11 cellular contexts compared by ENCODE assay signal in the genomic region with DNA sequence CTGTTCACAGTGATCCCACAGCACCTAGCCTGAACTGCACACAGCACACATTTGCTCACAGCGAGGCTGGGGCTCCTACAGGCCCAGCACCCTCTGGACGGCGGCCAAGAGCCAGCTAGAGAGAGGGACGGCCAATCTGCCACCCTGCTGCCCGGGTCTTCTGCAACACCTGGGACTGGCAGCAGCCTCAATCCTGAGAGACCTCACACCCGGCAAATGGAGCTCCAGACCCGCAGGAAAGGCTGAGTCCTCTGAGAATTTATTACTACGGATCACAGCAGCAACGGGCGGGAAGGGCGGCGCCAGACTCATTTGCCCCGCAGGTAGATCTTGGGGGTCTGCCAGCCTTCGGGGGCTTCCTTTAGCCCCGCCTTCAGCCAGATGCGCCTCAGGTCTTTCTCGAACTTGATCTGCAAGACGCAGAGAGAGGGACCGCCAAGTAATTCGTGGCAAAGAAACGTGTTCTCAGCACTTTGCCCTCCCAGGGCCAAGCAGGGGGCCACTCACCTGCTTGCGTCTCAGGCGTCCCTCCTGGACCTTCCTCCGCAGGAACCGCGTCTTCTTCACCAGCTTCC. TPM values are rescaled to one million over a fixed set of nuclear protein-coding genes. Genes with fewer than 3 reads are reported as not detected.
DNase-seq lines count a peak whose midpoint lies in the region; ATAC-seq and TF ChIP-seq lines count a peak whose summit lies in the region.
"Had no signal": no experiment of that assay in that cellular context is flagged by ENCODE, and none has a peak within 500 bp of the region (broad histone marks: within the 10 kb centered on the region; RNA-seq: fewer than 3 reads in every experiment).

No MANE protein-coding gene starts in this region.

- no peak for ATAC-seq in SK-N-SH treated with all-trans-retinoic acid at 6 μM for 48 hours
- no peak for ATAC-seq in activated naive CD4-positive, alpha-beta T cell treated with anti-CD3 and anti-CD28 coated beads, Interleukin-2, amount 50 U/mL, for 72 hours
- ATAC-seq in stimulated activated memory B cell treated with anti-CD40 and anti-IgM and Interleukin-4, amounts not matched to agents 10 μg/mL and 1 μg/mL and 100 μg/mL, for 72 hours = no peak
- no peak for ATAC-seq in HG03175 (IDR thresholded peaks at IDR 0.05; ENCODE audit: unreplicated experiment)
- no peak for ATAC-seq in HG02870 (IDR thresholded peaks at IDR 0.05; ENCODE audit: unreplicated experiment)

- H3K9me2 ChIP-seq in SK-N-SH = no peaks in the 10 kb centered on the region

- CTCF ChIA-PET in SK-N-SH (lab: Yijun Ruan, JAX) = interaction anchor here (1.6 to 5.9 kb wide), 3 partner anchors 22 to 82 kb away, joined by 4 to 34 read pairs (median 8); no protein-coding TSS in a partner anchor

- H3K4me2 ChIP-seq in SK-N-SH = peak overlapping the region; percentile 86

- peaks cover 0 to 12% of the 10 kb centered on the region in 2 donors for H3K36me3 Mint-ChIP-seq in activated naive CD4-positive, alpha-beta T cell treated with anti-CD3 and anti-CD28 coated beads, Interleukin-2, amount 50 U/mL, for 72 hours
- peaks cover 6% of the 10 kb centered on the region for H3K36me3 Mint-ChIP-seq in stimulated activated memory B cell treated with anti-CD40 and anti-IgM and Interleukin-4, amounts not matched to agents 10 μg/mL and 1 μg/mL and 100 μg/mL, for 72 hours

- H3K36me3 ChIP-seq in SK-N-SH (replicated peaks in 1 of 2; ENCODE audit: control insufficient read depth in 1 of 2, insufficient read depth in 2 of 2, low read length in 1 of 2) = peaks cover 0 to 8% of the 10 kb centered on the region in 2 experiments
- H3K36me3 ChIP-seq in iPS-15b (ENCODE audit: control insufficient read depth, insufficient read depth, low read length) = peaks cover 12% of the 10 kb centered on the region

- H3K27me3 Mint-ChIP-seq in stimulated activated memory B cell treated with anti-CD40 and anti-IgM and Interleukin-4, amounts not matched to agents 10 μg/mL and 1 μg/mL and 100 μg/mL, for 72 hours = no peaks in the 10 kb centered on the region

- H3K9me3 ChIP-seq in SK-N-SH (no peaks in the 10 kb centered on the region), iPS-15b (ENCODE audit: control insufficient read depth, insufficient read depth, low read length) (no peaks in the 10 kb centered on the region)

- peaks cover 0 to 29% of the 10 kb centered on the region in 2 experiments; a peak in 1 of 4 replicates for H3K4me1 ChIP-seq in SK-N-SH (ENCODE audit: control insufficient read depth in 1 of 2, insufficient read depth in 2 of 2, low read depth in 1 of 2, low read length in 1 of 2)
- peaks cover 3% of the 10 kb centered on the region for H3K4me1 ChIP-seq in iPS-15b (ENCODE audit: control insufficient read depth, insufficient read depth, low read length)

- H3F3A ChIP-seq in SK-N-SH (replicated peaks; ENCODE audit: insufficient read depth) = peaks cover 13% of the 10 kb centered on the region

- TF ChIP-seq RAD21 in SK-N-SH (IDR thresholded peaks at IDR 0.05; ENCODE audit: low read length) = no peak

- POLR2A ChIA-PET in SK-N-SH (lab: Yijun Ruan, JAX) = no interaction called here

- H3K9ac ChIP-seq in SK-N-SH (peak overlapping the region; percentile 89; the same call in 1 of the 2 replicates), iPS-15b (ENCODE audit: low read depth, low read length) (no peak overlapping the region)

- peaks cover 30% of the 10 kb centered on the region for H3K4me1 Mint-ChIP-seq in stimulated activated memory B cell treated with anti-CD40 and anti-IgM and Interleukin-4, amounts not matched to agents 10 μg/mL and 1 μg/mL and 100 μg/mL, for 72 hours

- no peaks in the 10 kb centered on the region for H4K20me1 ChIP-seq in SK-N-SH (ENCODE audit: insufficient read depth)

- no peak overlapping the region for H3K27ac ChIP-seq in SK-N-SH (ENCODE audit: low read depth in 2 of 2, low read length in 1 of 2)

- no peak for DNase-seq in SK-N-SH
- DNase-seq in activated naive CD4-positive, alpha-beta T cell treated with anti-CD3 and anti-CD28 coated beads, Interleukin-2, amount 50 U/mL, for 72 hours (ENCODE audit: low spot score in 2 of 2) = no peak
- DNase-seq in NCI-H1694 treated with DMSO at 0.1 percent for 48 hours (lab: John Stamatoyannopoulos, UW) = no peak
- DNase-seq: 8988T, anterior cingulate cortex had no signal

- H3K4me3 ChIP-seq in SK-N-SH (ENCODE audit: low read depth in 2 of 2, low read length in 1 of 2) (peak overlapping the region; percentile 77 to 96), iPS-15b (ENCODE audit: low read depth, low read length) (peak overlapping the region; percentile 91)

- no peak for TF ChIP-seq CTCF in SK-N-SH (IDR thresholded peaks at IDR 0.05)

- H3K4me3 Mint-ChIP-seq in stimulated activated memory B cell treated with anti-CD40 and anti-IgM and Interleukin-4, amounts not matched to agents 10 μg/mL and 1 μg/mL and 100 μg/mL, for 72 hours = peak overlapping the region; percentile 83

- peak overlapping the region; percentile 79 to 95 for H3K27ac Mint-ChIP-seq in activated naive CD4-positive, alpha-beta T cell treated with anti-CD3 and anti-CD28 coated beads, Interleukin-2, amount 50 U/mL, for 72 hours
- peak overlapping the region; percentile 81 for H3K27ac Mint-ChIP-seq in stimulated activated memory B cell treated with anti-CD40 and anti-IgM and Interleukin-4, amounts not matched to agents 10 μg/mL and 1 μg/mL and 100 μg/mL, for 72 hours

- H3K27me3 ChIP-seq in SK-N-SH (ENCODE audit: insufficient read depth) = no peaks in the 10 kb centered on the region
- no peaks in the 10 kb centered on the region for H3K27me3 ChIP-seq in iPS-15b (ENCODE audit: control insufficient read depth, insufficient read depth, low read length)

- H2AFZ ChIP-seq in SK-N-SH (ENCODE audit: low read depth) = no peak overlapping the region

- H3K9me3 Mint-ChIP-seq in activated naive CD4-positive, alpha-beta T cell treated with anti-CD3 and anti-CD28 coated beads, Interleukin-2, amount 50 U/mL, for 72 hours = no peaks in the 10 kb centered on the region
- no peaks in the 10 kb centered on the region for H3K9me3 Mint-ChIP-seq in stimulated activated memory B cell treated with anti-CD40 and anti-IgM and Interleukin-4, amounts not matched to agents 10 μg/mL and 1 μg/mL and 100 μg/mL, for 72 hours

- H3K79me2 ChIP-seq in SK-N-SH (ENCODE audit: insufficient read depth) = peaks cover 36% of the 10 kb centered on the region

- no peak for TF ChIP-seq EP300 in SK-N-SH (IDR thresholded peaks at IDR 0.05; ENCODE audit: borderline replicate concordance in 1 of 2, low read depth in 1 of 2, low read length in 1 of 2)

- 69% methylated on average over 17 of the region's 26 CpGs for WGBS in SK-N-SH (ENCODE audit: low lambda C conversion rate)

TF ChIP-seq in SK-N-SH, 30 proteins besides CTCF, POLR2A, EP300 and RAD21 (continues in another document):
- TF ChIP-seq SIN3A (IDR thresholded peaks at IDR 0.05; ENCODE audit: borderline replicate concordance, low read depth, low read length) (no peak), PBX3 (IDR thresholded peaks at IDR 0.05) (no peak), GABPA (IDR thresholded peaks at IDR 0.05; ENCODE audit: low read depth) (no peak)

TF ChIP-seq in SK-N-SH treated with all-trans-retinoic acid at 6 μM for 48 hours, 23 proteins besides CTCF, POLR2A, EP300 and RAD21:
- TF ChIP-seq ZFP30 (CRISPR knock-in tag; IDR thresholded peaks at IDR 0.05) (no peak), OSR1 (CRISPR knock-in tag; IDR thresholded peaks at IDR 0.05) (no peak), BACH2 (CRISPR knock-in tag; IDR thresholded peaks at IDR 0.05; ENCODE audit: borderline replicate concordance) (no peak), ZFP3 (CRISPR knock-in tag; IDR thresholded peaks at IDR 0.05) (no peak), SNAI2 (CRISPR knock-in tag; IDR thresholded peaks at IDR 0.05) (no peak), ZC3H10 (CRISPR knock-in tag; IDR thresholded peaks at IDR 0.05) (no peak)
- TF ChIP-seq, protein P1, sequence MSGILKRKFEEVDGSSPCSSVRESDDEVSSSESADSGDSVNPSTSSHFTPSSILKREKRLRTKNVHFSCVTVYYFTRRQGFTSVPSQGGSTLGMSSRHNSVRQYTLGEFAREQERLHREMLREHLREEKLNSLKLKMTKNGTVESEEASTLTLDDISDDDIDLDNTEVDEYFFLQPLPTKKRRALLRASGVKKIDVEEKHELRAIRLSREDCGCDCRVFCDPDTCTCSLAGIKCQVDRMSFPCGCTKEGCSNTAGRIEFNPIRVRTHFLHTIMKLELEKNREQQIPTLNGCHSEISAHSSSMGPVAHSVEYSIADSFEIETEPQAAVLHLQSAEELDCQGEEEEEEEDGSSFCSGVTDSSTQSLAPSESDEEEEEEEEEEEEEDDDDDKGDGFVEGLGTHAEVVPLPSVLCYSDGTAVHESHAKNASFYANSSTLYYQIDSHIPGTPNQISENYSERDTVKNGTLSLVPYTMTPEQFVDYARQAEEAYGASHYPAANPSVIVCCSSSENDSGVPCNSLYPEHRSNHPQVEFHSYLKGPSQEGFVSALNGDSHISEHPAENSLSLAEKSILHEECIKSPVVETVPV (CRISPR knock-in tag; IDR thresholded peaks at IDR 0.05) = no peak

RNA-seq across cellular contexts. Expression of gene AURKAIP1, which starts 1.4 kb away (rescaled TPM):
- 175 and 214 TPM in 2 replicates for polyA plus RNA-seq in SK-N-SH (2012; rRNA removed)
- 124 and 141 TPM in 2 replicates for polyA plus RNA-seq in SK-N-SH (2012; cell fraction: cytosol; rRNA removed)
- 147 and 267 TPM in 2 replicates for polyA plus RNA-seq in SK-N-SH (2012; cell fraction: nucleus; rRNA removed)
- total RNA-seq in activated naive CD4-positive, alpha-beta T cell treated with anti-CD3 and anti-CD28 coated beads, Interleukin-2, amount 50 U/mL, for 72 hours = 100 to 1,000 TPM; 115 to 122 TPM

RNA-seq across cellular contexts. Expression of gene MXRA8, which starts 15.2 kb away (rescaled TPM):
- 2.5 and 3.8 TPM in 2 replicates for polyA plus RNA-seq in SK-N-SH (2012; rRNA removed)
- 0.90 and 1.8 TPM in 2 replicates for polyA plus RNA-seq in SK-N-SH (2012; cell fraction: cytosol; rRNA removed)
- polyA plus RNA-seq in SK-N-SH (2012; cell fraction: nucleus; rRNA removed) = 14.2 and 20.4 TPM in 2 replicates
- total RNA-seq in activated naive CD4-positive, alpha-beta T cell treated with anti-CD3 and anti-CD28 coated beads, Interleukin-2, amount 50 U/mL, for 72 hours = under 1 TPM in 1 of 2 donors, not detected in 1; 0.66 TPM
- total RNA-seq: NCI-H460 had no signal

RNA-seq across cellular contexts. Expression of gene DVL1, which starts 24.4 kb away (rescaled TPM):
- polyA plus RNA-seq in SK-N-SH (2012; rRNA removed) = 31.3 and 32.0 TPM in 2 replicates
- polyA plus RNA-seq in SK-N-SH (2012; cell fraction: cytosol; rRNA removed) = 7.9 and 13.4 TPM in 2 replicates
- 145 and 194 TPM in 2 replicates for polyA plus RNA-seq in SK-N-SH (2012; cell fraction: nucleus; rRNA removed)
- total RNA-seq in activated naive CD4-positive, alpha-beta T cell treated with anti-CD3 and anti-CD28 coated beads, Interleukin-2, amount 50 U/mL, for 72 hours = 10 to 100 TPM; 41.9 to 44.8 TPM

RNA-seq across cellular contexts. Expression of gene CCNL2, which starts 25.6 kb away (rescaled TPM):
- 362 and 475 TPM in 2 replicates for polyA plus RNA-seq in SK-N-SH (2012; rRNA removed)
- 51.6 and 68.2 TPM in 2 replicates for polyA plus RNA-seq in SK-N-SH (2012; cell fraction: cytosol; rRNA removed)
- polyA plus RNA-seq in SK-N-SH (2012; cell fraction: nucleus; rRNA removed) = 3,259 and 3,720 TPM in 2 replicates
- 100 to 1,000 TPM; 108 to 174 TPM for total RNA-seq in activated naive CD4-positive, alpha-beta T cell treated with anti-CD3 and anti-CD28 coated beads, Interleukin-2, amount 50 U/mL, for 72 hours

RNA-seq across cellular contexts. Expression of gene MRPL20, which starts 33.5 kb away (rescaled TPM):
- polyA plus RNA-seq in SK-N-SH (2012; rRNA removed) = 159 and 210 TPM in 2 replicates
- polyA plus RNA-seq in SK-N-SH (2012; cell fraction: cytosol; rRNA removed) = 202 and 236 TPM in 2 replicates
- polyA plus RNA-seq in SK-N-SH (2012; cell fraction: nucleus; rRNA removed) = 104 and 133 TPM in 2 replicates
- 100 to 1,000 TPM in 1 of 2 donors, 10 to 100 TPM in 1; 82.9 to 115 TPM for total RNA-seq in activated naive CD4-positive, alpha-beta T cell treated with anti-CD3 and anti-CD28 coated beads, Interleukin-2, amount 50 U/mL, for 72 hours
